Comparison of ENCODE assay signal across 7 cellular contexts in genomic region chr20:1894471-1894950, GRCh38.
A peak's percentile ranks its signal among the peaks of the same experiment; 100 is the strongest.
DNase-seq lines count a peak whose midpoint lies in the region; ATAC-seq and TF ChIP-seq lines count a peak whose summit lies in the region.

No MANE protein-coding gene starts in this region.

- H3K27me3 ChIP-seq in iPS-18a (ENCODE audit: control insufficient read depth, insufficient read depth, low read length) = peaks cover 44% of the 10 kb centered on the region

- no peak for TF ChIP-seq POLR2A in NB4 (IDR thresholded peaks at IDR 0.05; ENCODE audit: extremely low read depth, insufficient read length)

- ATAC-seq in GM18861 (IDR thresholded peaks at IDR 0.05; ENCODE audit: unreplicated experiment) = no peak

- in situ Hi-C loops in astrocyte of the spinal cord (cut with HindIII; ENCODE audit: low sequenced_read_pairs) = no loop called here

- peak overlapping the region; percentile 60 for H3K4me3 ChIP-seq in GM12864 (ENCODE audit: low read depth, low read length)
- peak overlapping the region; percentile 51 for H3K4me3 ChIP-seq in NB4 (ENCODE audit: low read depth, low read length)
- H3K4me3 ChIP-seq in astrocyte of the spinal cord (ENCODE audit: low read depth, low read length) = peak overlapping the region; percentile 63
- H3K4me3 ChIP-seq in iPS-18a (ENCODE audit: low read length) = peak overlapping the region; percentile 78
- peak overlapping the region; percentile 74 for H3K4me3 ChIP-seq in skeletal muscle cell (ENCODE audit: low read depth, low read length)

- no peak overlapping the region for H3K27ac ChIP-seq in iPS-18a (ENCODE audit: low read length)

- peaks cover 15% of the 10 kb centered on the region for H3K4me1 ChIP-seq in iPS-18a (ENCODE audit: control insufficient read depth, low read depth, low read length)

- H3K9me3 ChIP-seq in iPS-18a (ENCODE audit: control insufficient read depth, low read depth, low read length) = no peaks in the 10 kb centered on the region

- no peak for DNase-seq in GM12864 (ENCODE audit: low read depth)
- peak; percentile 85 for DNase-seq in NB4 (ENCODE audit: low read depth)
- DNase-seq in astrocyte of the spinal cord (ENCODE audit: low read depth, low spot score) = peak; percentile 72
- peak; percentile 29 for DNase-seq in skeletal muscle cell (ENCODE audit: low read depth)
- DNase-seq in SKM-1 treated with dmso at 0.1 percent for 144 hours (lab: John Stamatoyannopoulos, UW; ENCODE audit: unreplicated experiment) = no peak

- TF ChIP-seq CTCF in GM12864 (IDR thresholded peaks at IDR 0.05; ENCODE audit: low read depth, low read length, missing control alignments) (no peak), NB4 (IDR thresholded peaks at IDR 0.05; ENCODE audit: low read depth, low read length) (no peak), astrocyte of the spinal cord (IDR thresholded peaks at IDR 0.05; ENCODE audit: low read depth, low read length) (no peak)

- no peaks in the 10 kb centered on the region for H3K36me3 ChIP-seq in iPS-18a (ENCODE audit: control insufficient read depth, low read depth, low read length)

- H3K9ac ChIP-seq in iPS-18a (ENCODE audit: low read length) = no peak overlapping the region

Comparison
In these comparisons a context has a peak if more than half of its experiments do, and no peak if none do; other contexts are left out.
1. DNase-seq: peak in NB4 (single experiment), astrocyte of the spinal cord (single experiment) and skeletal muscle cell (single experiment); none in GM12864 (single experiment) and SKM-1 treated with dmso at 0.1 percent for 144 hours (single experiment).
2. Peak in every context shown above with its lines, with median percentiles within 50 percentile points of each other: H3K4me3 ChIP-seq.